In genomic region chr5:157516016-157516415, GRCh38 we compare ENCODE assay signal across 9 cellular contexts. TPM values are rescaled to one million over a fixed set of nuclear protein-coding genes. Genes with fewer than 3 reads are reported as not detected.
A peak's percentile ranks its signal among the peaks of the same experiment; 100 is the strongest.
DNase-seq lines count a peak whose midpoint lies in the region; ATAC-seq and TF ChIP-seq lines count a peak whose summit lies in the region.
"Had no signal": no experiment of that assay in that cellular context is flagged by ENCODE, and none has a peak within 500 bp of the region (broad histone marks: within the 10 kb centered on the region; RNA-seq: fewer than 3 reads in every experiment).

No MANE protein-coding gene starts in this region.

- H3K4me3 ChIP-seq in AG10803 (ENCODE audit: low read length) (no peak overlapping the region), MG63 (no peak overlapping the region), epithelial cell of esophagus (ENCODE audit: low read length) (no peak overlapping the region), psoas muscle (no peak overlapping the region)

- peaks cover 26% of the 10 kb centered on the region for H3K36me3 ChIP-seq in MG63
- H3K36me3 ChIP-seq in psoas muscle (ENCODE audit: insufficient read depth in 1 of 2, low read depth in 1 of 2), result peaks cover 0 to 9% of the 10 kb centered on the region in 2 donors

- H3K27me3 ChIP-seq in MG63, result no peaks in the 10 kb centered on the region
- H3K27me3 ChIP-seq in psoas muscle (ENCODE audit: insufficient read depth in 3 of 3, low read length in 2 of 3), result no peaks in the 10 kb centered on the region

- no peak for TF ChIP-seq CTCF in AG10803 (conservative IDR thresholded peaks at IDR 0.05; ENCODE audit: low read length)
- no peak for TF ChIP-seq CTCF in epithelial cell of esophagus (IDR thresholded peaks at IDR 0.05; ENCODE audit: insufficient read depth, low read depth, low read length, missing control alignments)
- TF ChIP-seq CTCF in psoas muscle (IDR thresholded peaks at IDR 0.05), result no peak
- TF ChIP-seq CTCF in GM10248 (IDR thresholded peaks at IDR 0.05; ENCODE audit: control extremely low read depth, extremely low read depth, low read depth, missing control alignments), result no peak

- no peaks in the 10 kb centered on the region for H3K9me3 ChIP-seq in MG63
- H3K9me3 ChIP-seq in psoas muscle, result no peaks in the 10 kb centered on the region

- WGBS in psoas muscle, 3 donors, result 62 to 81% (median 74%) methylated on average over 3 of the region's 3 CpGs

- peak; percentile 26 to 48 (median 34) for ATAC-seq in psoas muscle
- ATAC-seq in HG03175 (IDR thresholded peaks at IDR 0.05; ENCODE audit: unreplicated experiment), result no peak

- CTCF ChIA-PET in GM10248 (lab: Yijun Ruan, JAX), result interaction anchor here (0.9 to 2.0 kb wide), 8 partner anchors 8 to 227 kb away, joined by 3 to 9 read pairs (median 5); no protein-coding TSS in a partner anchor

- H3K27ac ChIP-seq in psoas muscle, result peak overlapping the region; percentile 65

- intact Hi-C loops in psoas muscle (cut with DNase I), result loop anchor here in 1 of 2 donors (5.0 kb wide), 1 partner anchor 46 kb away; no protein-coding TSS in a partner anchor

- peak; percentile 86 for DNase-seq in AG10803 (ENCODE audit: low read depth)
- peak; percentile 88 for DNase-seq in MG63
- DNase-seq in epithelial cell of esophagus (ENCODE audit: low read depth), result peak; percentile 79
- DNase-seq in psoas muscle, result peak in 1 of 2 donors; percentile 26
- no peak for DNase-seq in cerebellum (ENCODE audit: low spot score)
- no peak for DNase-seq in GM10248 (ENCODE audit: extremely low spot score)
- no peak for DNase-seq in DMS79 (lab: John Stamatoyannopoulos, UW)
- DNase-seq: NCI-H524 treated with DMSO at 0.1 percent for 48 hours had no signal

- peaks cover 29% of the 10 kb centered on the region for H3K4me1 ChIP-seq in psoas muscle

- POLR2A ChIA-PET in GM10248 (lab: Yijun Ruan, JAX), result no interaction called here

RNA-seq across cellular contexts. Expression of gene NIPAL4, which starts 56.0 kb away (rescaled TPM):
- not detected in 2 replicates for total RNA-seq in MG63 (2014; rRNA removed; shearing (Covaris generic); ENCODE audit: low replicate concordance)
- total RNA-seq in psoas muscle (under 1 TPM; 0.34 to 0.50 (median 0.38) TPM), cerebellum (not detected)
- polyA plus RNA-seq in psoas muscle, result under 1 TPM; 0.03 to 0.18 (median 0.13) TPM

RNA-seq across cellular contexts. Expression of gene ADAM19, which starts 59.6 kb away (rescaled TPM):
- 10.6 and 16.4 TPM in 2 replicates for total RNA-seq in MG63 (2014; rRNA removed; shearing (Covaris generic); ENCODE audit: low replicate concordance)
- total RNA-seq in psoas muscle (1 to 10 TPM; 1.4 to 4.5 (median 3.1) TPM), cerebellum (11.8 TPM)
- polyA plus RNA-seq in psoas muscle, result under 1 TPM; 0.27 to 0.58 (median 0.39) TPM

Comparison
In these comparisons a context has a peak if more than half of its experiments do, and no peak if none do; other contexts are left out.
1. DNase-seq: peak in AG10803 (single experiment), MG63 (single experiment) and epithelial cell of esophagus (single experiment); none in cerebellum (single experiment), GM10248 (single experiment) and DMS79 (single experiment).